Comparison of ENCODE assay signal across 8 cellular contexts in genomic region chr1:98749152-98749756, GRCh38.
A peak's percentile ranks its signal among the peaks of the same experiment; 100 is the strongest.
DNase-seq lines count a peak whose midpoint lies in the region; ATAC-seq and TF ChIP-seq lines count a peak whose summit lies in the region.

No MANE protein-coding gene starts in this region.

- CTCF ChIA-PET in RWPE1 (lab: Yijun Ruan, JAX): interaction anchor here (0.6 to 1.7 kb wide), 8 partner anchors 10 to 131 kb away, joined by 3 to 5 read pairs (median 3); no protein-coding TSS in a partner anchor

- no peak overlapping the region for H3K27ac ChIP-seq in RWPE1

- H3K4me3 ChIP-seq in kidney epithelial cell (ENCODE audit: low read depth, low read length): no peak overlapping the region

- POLR2A ChIA-PET in RWPE1 (lab: Yijun Ruan, JAX; ENCODE audit: low non-redundant PET): no interaction called here

- H3K27me3 Mint-ChIP-seq in activated T-cell treated with anti-CD3 and anti-CD28 coated beads, Interleukin-2, amount 50 U/mL, for 4 hours (ENCODE audit: low read depth): peaks cover 3% of the 10 kb centered on the region

- H3K4me1 Mint-ChIP-seq in activated T-cell treated with anti-CD3 and anti-CD28 coated beads, Interleukin-2, amount 50 U/mL, for 4 hours (ENCODE audit: low read depth): no peaks in the 10 kb centered on the region

- peak; percentile 60 for TF ChIP-seq CTCF in RWPE1 (conservative IDR thresholded peaks at IDR 0.05; ENCODE audit: low read depth)
- TF ChIP-seq CTCF in kidney epithelial cell (IDR thresholded peaks at IDR 0.05; ENCODE audit: insufficient read depth, low read length, poor library complexity, severe bottlenecking): peak; percentile 28

- DNase-seq in COLO829 (ENCODE audit: low spot score) (peak; percentile 2), RWPE1 (ENCODE audit: low spot score) (peak; percentile 8), kidney epithelial cell (ENCODE audit: low read depth) (no peak), NK-92 (lab: John Stamatoyannopoulos, UW; ENCODE audit: unreplicated experiment) (no peak)
- DNase-seq in activated T-cell treated with anti-CD3 and anti-CD28 coated beads, Interleukin-2, amount 50 U/mL, for 4 hours: no peak

- ATAC-seq in GM21515 (IDR thresholded peaks at IDR 0.05; ENCODE audit: unreplicated experiment): peak; percentile 52
- no peak for ATAC-seq in activated CD4-positive, CD25-positive, alpha-beta regulatory T cell treated with anti-CD3 and anti-CD28 coated beads, Interleukin-2, amount 50 U/mL, for 24 hours
- no peak for ATAC-seq in GM21367 (IDR thresholded peaks at IDR 0.05; ENCODE audit: unreplicated experiment)
- ATAC-seq in activated T-cell treated with anti-CD3 and anti-CD28 coated beads, Interleukin-2, amount 50 U/mL, for 4 hours: no peak

- H3K27me3 ChIP-seq in kidney epithelial cell (ENCODE audit: control insufficient read depth, insufficient read depth, low read length): no peaks in the 10 kb centered on the region

- H3K36me3 Mint-ChIP-seq in activated T-cell treated with anti-CD3 and anti-CD28 coated beads, Interleukin-2, amount 50 U/mL, for 4 hours (ENCODE audit: insufficient read depth): no peaks in the 10 kb centered on the region

- H3K4me3 Mint-ChIP-seq in activated T-cell treated with anti-CD3 and anti-CD28 coated beads, Interleukin-2, amount 50 U/mL, for 4 hours: no peak overlapping the region

- H3K36me3 ChIP-seq in kidney epithelial cell (ENCODE audit: control insufficient read depth, insufficient read depth, low read length): no peaks in the 10 kb centered on the region

- no peaks in the 10 kb centered on the region for H3K9me3 Mint-ChIP-seq in activated T-cell treated with anti-CD3 and anti-CD28 coated beads, Interleukin-2, amount 50 U/mL, for 4 hours

Comparison
In these comparisons a context has a peak if more than half of its experiments do, and no peak if none do; other contexts are left out.
1. DNase-seq: peak in COLO829 (single experiment) and RWPE1 (single experiment); none in kidney epithelial cell (single experiment), activated T-cell treated with anti-CD3 and anti-CD28 coated beads, Interleukin-2, amount 50 U/mL, for 4 hours (single experiment) and NK-92 (single experiment).